In genomic region chr5:176400382-176401156, GRCh38 we compare ENCODE assay signal across 15 cellular contexts. TPM values are rescaled to one million over a fixed set of nuclear protein-coding genes. Genes with fewer than 3 reads are reported as not detected.
A peak's percentile ranks its signal among the peaks of the same experiment; 100 is the strongest.
DNase-seq lines count a peak whose midpoint lies in the region; ATAC-seq and TF ChIP-seq lines count a peak whose summit lies in the region.
"Had no signal": no experiment of that assay in that cellular context is flagged by ENCODE, and none has a peak within 500 bp of the region (broad histone marks: within the 10 kb centered on the region; RNA-seq: fewer than 3 reads in every experiment).

No MANE protein-coding gene starts in this region.

- no peak for ATAC-seq in GM21737 (IDR thresholded peaks at IDR 0.05; ENCODE audit: unreplicated experiment)

- peak overlapping the region; percentile 53 for H3K27ac ChIP-seq in cardiac muscle cell
- H3K27ac ChIP-seq in CD4-positive, alpha-beta memory T cell (ENCODE audit: low read depth, low read length) = no peak overlapping the region
- H3K27ac ChIP-seq: adrenal gland, GM23248 had no signal

- H3K27me3 ChIP-seq in cardiac muscle cell = no peaks in the 10 kb centered on the region
- H3K27me3 ChIP-seq in CD4-positive, alpha-beta memory T cell (ENCODE audit: insufficient read depth, low read length) = no peaks in the 10 kb centered on the region
- H3K27me3 ChIP-seq: adrenal gland had no signal

- POLR2A ChIA-PET in CD4-positive, alpha-beta memory T cell (lab: Charles Lee; ENCODE audit: partially characterized antibody) = interaction anchor here (1.1 kb wide), 1 partner anchor 12 kb away, joined by 4 read pairs; the partner anchor contains the start of genes HIGD2A and NOP16

- peaks cover 18% of the 10 kb centered on the region for H3K4me1 ChIP-seq in cardiac muscle cell (ENCODE audit: low read depth)
- no peaks in the 10 kb centered on the region for H3K4me1 ChIP-seq in CD4-positive, alpha-beta memory T cell (ENCODE audit: insufficient read depth, low read length)
- H3K4me1 ChIP-seq: adrenal gland had no signal

- no peaks in the 10 kb centered on the region for H3K27me3 Mint-ChIP-seq in nephron (ENCODE audit: low read depth)
- no peaks in the 10 kb centered on the region for H3K27me3 Mint-ChIP-seq in CD4-positive, alpha-beta memory T cell
- H3K27me3 Mint-ChIP-seq: stimulated activated naive CD8-positive, alpha-beta T cell treated with anti-CD3 and anti-CD28 coated beads, Interleukin-15, Interleukin-2, amounts not matched to agents 100 ng/mL and 50 ng/mL, for 24 hours had no signal

- no peak overlapping the region for H3K4me3 ChIP-seq in cardiac muscle cell
- H3K4me3 ChIP-seq in CD4-positive, alpha-beta memory T cell (ENCODE audit: low read length in 2 of 2) = no peak overlapping the region
- H3K4me3 ChIP-seq: adrenal gland, GM23248 had no signal

- no peaks in the 10 kb centered on the region for H3K9me3 ChIP-seq in cardiac muscle cell (ENCODE audit: low read depth)
- no peaks in the 10 kb centered on the region for H3K9me3 ChIP-seq in CD4-positive, alpha-beta memory T cell (ENCODE audit: control insufficient read depth in 1 of 2, low read length in 2 of 2)
- H3K9me3 ChIP-seq: adrenal gland had no signal

- CTCF ChIA-PET in CD4-positive, alpha-beta memory T cell (lab: Charles Lee; ENCODE audit: partially characterized antibody) = interaction anchor here (1.0 kb wide), 2 partner anchors 9 to 15 kb away, joined by 3 read pairs; no protein-coding TSS in a partner anchor

- H3K9me3 Mint-ChIP-seq in nephron = no peaks in the 10 kb centered on the region
- H3K9me3 Mint-ChIP-seq in CD4-positive, alpha-beta memory T cell = no peaks in the 10 kb centered on the region
- H3K9me3 Mint-ChIP-seq: stimulated activated naive CD8-positive, alpha-beta T cell treated with anti-CD3 and anti-CD28 coated beads, Interleukin-15, Interleukin-2, amounts not matched to agents 100 ng/mL and 50 ng/mL, for 24 hours had no signal

- no peak overlapping the region for H3K4me3 Mint-ChIP-seq in nephron
- H3K4me3 Mint-ChIP-seq in CD4-positive, alpha-beta memory T cell = no peak overlapping the region
- H3K4me3 Mint-ChIP-seq: stimulated activated naive CD8-positive, alpha-beta T cell treated with anti-CD3 and anti-CD28 coated beads, Interleukin-15, Interleukin-2, amounts not matched to agents 100 ng/mL and 50 ng/mL, for 24 hours had no signal

- H3K4me1 Mint-ChIP-seq in nephron = peaks cover 28% of the 10 kb centered on the region
- peaks cover 0 to 2% (median under 1%) of the 10 kb centered on the region in 4 donors for H3K4me1 Mint-ChIP-seq in CD4-positive, alpha-beta memory T cell

- H3K36me3 ChIP-seq in cardiac muscle cell = no peaks in the 10 kb centered on the region
- H3K36me3 ChIP-seq in CD4-positive, alpha-beta memory T cell (ENCODE audit: insufficient read depth, low read length) = no peaks in the 10 kb centered on the region

- peak overlapping the region in 2 of 3 experiments; percentile 29 to 57 for H3K27ac Mint-ChIP-seq in nephron
- H3K27ac Mint-ChIP-seq in CD4-positive, alpha-beta memory T cell = peak overlapping the region in 3 of 7 donors; percentile 6 to 79 (median 68)
- H3K27ac Mint-ChIP-seq: stimulated activated naive CD8-positive, alpha-beta T cell treated with anti-CD3 and anti-CD28 coated beads, Interleukin-15, Interleukin-2, amounts not matched to agents 100 ng/mL and 50 ng/mL, for 24 hours had no signal

- TF ChIP-seq CTCF in cardiac muscle cell (IDR thresholded peaks at IDR 0.05; ENCODE audit: low read depth, low read length) = no peak
- no peak for TF ChIP-seq CTCF in nephron (IDR thresholded peaks at IDR 0.05; ENCODE audit: unreplicated experiment in 3 of 3)

- peak; percentile 8 for DNase-seq in 8988T
- peak; percentile 50 for DNase-seq in NCI-H226
- no peak for DNase-seq in cardiac muscle cell (ENCODE audit: low read depth in 1 of 2, low spot score in 1 of 2)
- DNase-seq in kidney tubule cell (ENCODE audit: low spot score) = no peak
- no peak for DNase-seq in CD4-positive, alpha-beta memory T cell
- no peak for DNase-seq in stimulated activated CD4-positive, alpha-beta T cell treated with anti-CD3 and anti-CD28 coated beads, Interleukin-2, amount 100 ng/mL, for 48 hours
- DNase-seq: activated CD4-positive, alpha-beta T cell treated with anti-CD3 and anti-CD28 coated beads for 48 hours; activated T-cell treated with anti-CD3 and anti-CD28 coated beads, Interleukin-2, amount 50 U/mL, for 48 hours; GM23248; NCI-H1417 had no signal

- intact Hi-C loops in CD4-positive, alpha-beta memory T cell (cut with micrococcal nuclease) = no loop called here

- H3K36me3 Mint-ChIP-seq in nephron (ENCODE audit: low read depth) = peaks cover 6% of the 10 kb centered on the region
- H3K36me3 Mint-ChIP-seq in CD4-positive, alpha-beta memory T cell = peaks cover 14 to 29% of the 10 kb centered on the region in 2 donors

RNA-seq across cellular contexts. Expression of gene HIGD2A, which starts 12.0 kb away (rescaled TPM):
- 203 and 313 TPM in 2 replicates for total RNA-seq in cardiac muscle cell
- 273 and 388 TPM in 2 replicates for polyA plus RNA-seq in cardiac muscle cell
- total RNA-seq in CD4-positive, alpha-beta memory T cell = 10 to 100 TPM; 81.3 to 83.4 TPM
- 100 to 1,000 TPM; 191 to 224 TPM for polyA plus RNA-seq in CD4-positive, alpha-beta memory T cell

RNA-seq across cellular contexts. Expression of gene NOP16, which starts 12.2 kb away (rescaled TPM):
- 11.5 and 18.0 TPM in 2 replicates for total RNA-seq in cardiac muscle cell
- 52.0 and 56.7 TPM in 2 replicates for polyA plus RNA-seq in cardiac muscle cell
- 10 to 100 TPM; 16.9 to 19.4 TPM for total RNA-seq in CD4-positive, alpha-beta memory T cell
- polyA plus RNA-seq in CD4-positive, alpha-beta memory T cell = 10 to 100 TPM; 19.3 to 46.3 TPM

RNA-seq across cellular contexts. Expression of gene CLTB, which starts 15.8 kb away (rescaled TPM):
- 187 and 224 TPM in 2 replicates for total RNA-seq in cardiac muscle cell
- polyA plus RNA-seq in cardiac muscle cell = 159 and 222 TPM in 2 replicates
- 10 to 100 TPM; 34.8 to 40.5 TPM for total RNA-seq in CD4-positive, alpha-beta memory T cell
- polyA plus RNA-seq in CD4-positive, alpha-beta memory T cell = 10 to 100 TPM; 64.3 to 76.6 TPM

RNA-seq across cellular contexts. Expression of gene ARL10, which starts 35.3 kb away (rescaled TPM):
- total RNA-seq in cardiac muscle cell = 10.3 and 29.5 TPM in 2 replicates
- polyA plus RNA-seq in cardiac muscle cell = 7.8 and 9.6 TPM in 2 replicates
- total RNA-seq in CD4-positive, alpha-beta memory T cell = 10 to 100 TPM; 14.7 to 17.9 TPM
- 1 to 10 TPM in 1 of 2 donors, under 1 TPM in 1; 0.60 to 1.2 TPM for polyA plus RNA-seq in CD4-positive, alpha-beta memory T cell
- total RNA-seq: NCI-H460 had no signal

RNA-seq across cellular contexts. Expression of gene KIAA1191, which starts 39.0 kb away (rescaled TPM):
- 118 and 160 TPM in 2 replicates for total RNA-seq in cardiac muscle cell
- 125 and 134 TPM in 2 replicates for polyA plus RNA-seq in cardiac muscle cell
- 10 to 100 TPM; 73.3 to 76.6 TPM for total RNA-seq in CD4-positive, alpha-beta memory T cell
- polyA plus RNA-seq in CD4-positive, alpha-beta memory T cell = 10 to 100 TPM; 53.6 to 71.5 TPM

Comparison
In these comparisons a context has a peak if more than half of its experiments do, and no peak if none do; other contexts are left out.
1. DNase-seq: peak in 8988T (single experiment) and NCI-H226 (single experiment); none in cardiac muscle cell (0 of 2), kidney tubule cell (single experiment), CD4-positive, alpha-beta memory T cell (0 of 5) and stimulated activated CD4-positive, alpha-beta T cell treated with anti-CD3 and anti-CD28 coated beads, Interleukin-2, amount 100 ng/mL, for 48 hours (0 of 2).